Comparison of ENCODE assay signal across 9 cellular contexts in genomic region chr12:11228268-11228879, GRCh38. TPM values are rescaled to one million over a fixed set of nuclear protein-coding genes. Genes with fewer than 3 reads are reported as not detected.
DNase-seq lines count a peak whose midpoint lies in the region; TF ChIP-seq lines count a peak whose summit lies in the region.
"Had no signal": no experiment of that assay in that cellular context is flagged by ENCODE, and none has a peak within 500 bp of the region (broad histone marks: within the 10 kb centered on the region; RNA-seq: fewer than 3 reads in every experiment).

No MANE protein-coding gene starts in this region.

- H4K20me1 ChIP-seq in GM23248 (ENCODE audit: insufficient read depth) (no peaks in the 10 kb centered on the region), smooth muscle cell (ENCODE audit: low read depth) (no peaks in the 10 kb centered on the region)
- H4K20me1 ChIP-seq: BLaER1 had no signal

- peak; percentile 1 for DNase-seq in NCI-H1436 (lab: John Stamatoyannopoulos, UW)
- DNase-seq in NCI-H1436 treated with DMSO at 0.1 percent for 48 hours (lab: John Stamatoyannopoulos, UW) = no peak
- DNase-seq in GM23248 = peak; percentile 65
- DNase-seq in NCI-H146 treated with DMSO at 0.1 percent for 48 hours (lab: John Stamatoyannopoulos, UW; ENCODE audit: unreplicated experiment) = peak; percentile 38
- DNase-seq in activated CD4-positive, alpha-beta T cell treated with anti-CD3 and anti-CD28 coated beads, Interleukin-2, amount 50 U/mL, for 1 hour = peak; percentile 1
- peak; percentile 5 for DNase-seq in globus pallidus (ENCODE audit: low spot score)
- DNase-seq in smooth muscle cell (lab: John Stamatoyannopoulos, UW; ENCODE audit: unreplicated experiment) = no peak
- DNase-seq in cerebellar nuclear complex (lab: John Stamatoyannopoulos, UW) = no peak

- H3K4me1 ChIP-seq in GM23248 (ENCODE audit: insufficient read depth) = no peaks in the 10 kb centered on the region
- no peaks in the 10 kb centered on the region for H3K4me1 ChIP-seq in smooth muscle cell (ENCODE audit: low read depth)
- H3K4me1 ChIP-seq: BLaER1 had no signal

- H3K79me2 ChIP-seq in GM23248 (ENCODE audit: insufficient read depth) = no peaks in the 10 kb centered on the region
- H3K79me2 ChIP-seq in smooth muscle cell (ENCODE audit: low read depth) = no peaks in the 10 kb centered on the region

- H3K4me2 ChIP-seq in GM23248 (ENCODE audit: unreplicated experiment) (no peak overlapping the region), smooth muscle cell (no peak overlapping the region)
- H3K4me2 ChIP-seq: BLaER1 had no signal

- no peaks in the 10 kb centered on the region for H3K9me3 ChIP-seq in GM23248 (ENCODE audit: low read depth)
- no peaks in the 10 kb centered on the region for H3K9me3 ChIP-seq in smooth muscle cell (replicated peaks; ENCODE audit: low read depth)
- H3K9me3 ChIP-seq: BLaER1 had no signal

- in situ Hi-C loops in GM23248 (cut with MboI) = no loop called here

- WGBS in GM23248 (ENCODE audit: low coverage in 1 of 2, low lambda C conversion rate in 2 of 2, missing lambda C conversion rate in 2 of 2), 2 experiments = 31 to 33% methylated on average over 5 of the region's 5 CpGs
- WGBS in smooth muscle cell (ENCODE audit: low lambda C conversion rate) = 44% methylated on average over 5 of the region's 5 CpGs

- H2AFZ ChIP-seq in GM23248 (no peak overlapping the region), smooth muscle cell (ENCODE audit: low read depth) (no peak overlapping the region)

- H3K9ac ChIP-seq in GM23248 (no peak overlapping the region), smooth muscle cell (ENCODE audit: low read depth) (no peak overlapping the region)
- H3K9ac ChIP-seq: BLaER1 had no signal

- peak; percentile 51 for TF ChIP-seq CTCF in smooth muscle cell (IDR thresholded peaks at IDR 0.05; ENCODE audit: borderline replicate concordance, insufficient read depth, poor library complexity, severe bottlenecking)

- H3K9me2 ChIP-seq in GM23248 (ENCODE audit: insufficient read depth) = no peaks in the 10 kb centered on the region

- H3K4me3 ChIP-seq in GM23248 (no peak overlapping the region), smooth muscle cell (no peak overlapping the region)
- H3K4me3 ChIP-seq: BLaER1 had no signal

- no peaks in the 10 kb centered on the region for H3F3A ChIP-seq in GM23248 (ENCODE audit: insufficient read depth)
- H3F3A ChIP-seq in smooth muscle cell (ENCODE audit: low read depth) = no peaks in the 10 kb centered on the region

- H3K27ac ChIP-seq in GM23248 (no peak overlapping the region), smooth muscle cell (ENCODE audit: low read depth) (no peak overlapping the region)
- H3K27ac ChIP-seq: BLaER1 had no signal

- H3K27me3 ChIP-seq in GM23248 (replicated peaks; ENCODE audit: insufficient read depth) (no peaks in the 10 kb centered on the region), smooth muscle cell (ENCODE audit: low read depth) (no peaks in the 10 kb centered on the region)
- H3K27me3 ChIP-seq: BLaER1 had no signal

- H3K36me3 ChIP-seq in GM23248 (ENCODE audit: low read depth) (no peaks in the 10 kb centered on the region), smooth muscle cell (ENCODE audit: low read depth) (no peaks in the 10 kb centered on the region)
- H3K36me3 ChIP-seq: BLaER1 had no signal

RNA-seq across cellular contexts. Expression of gene PRB3, which starts 41.1 kb away (rescaled TPM):
- total RNA-seq in GM23248 (2014; rRNA removed; shearing (Covaris generic)) = not detected in 2 replicates
- polyA plus RNA-seq in GM23248 (2016; fragmentation: Nextera tagmentation; extraction: Ambion mirVana) = not detected in 2 replicates
- not detected in 2 replicates for total RNA-seq in smooth muscle cell
- 0.19 and 0.43 TPM in 2 replicates for polyA plus RNA-seq in smooth muscle cell

RNA-seq across cellular contexts. Expression of gene TAS2R42, which starts 41.6 kb away (rescaled TPM):
- not detected in 2 replicates for total RNA-seq in GM23248 (2014; rRNA removed; shearing (Covaris generic))
- polyA plus RNA-seq in GM23248 (2016; fragmentation: Nextera tagmentation; extraction: Ambion mirVana) = not detected in 2 replicates
- not detected in 2 replicates for total RNA-seq in smooth muscle cell
- polyA plus RNA-seq in smooth muscle cell = not detected in 2 replicates

RNA-seq across cellular contexts. Expression of gene SMIM10L1, which starts 57.4 kb away (rescaled TPM):
- total RNA-seq in GM23248 (2014; rRNA removed; shearing (Covaris generic)) = 6.2 and 10.2 TPM in 2 replicates
- polyA plus RNA-seq in GM23248 (2016; fragmentation: Nextera tagmentation; extraction: Ambion mirVana) = 15.8 and 16.6 TPM in 2 replicates
- total RNA-seq in smooth muscle cell = 9.5 and 10.7 TPM in 2 replicates
- 9.4 and 11.1 TPM in 2 replicates for polyA plus RNA-seq in smooth muscle cell

Comparison
In these comparisons a context has a peak if more than half of its experiments do, and no peak if none do; other contexts are left out.
1. DNase-seq: peak in NCI-H1436 (single experiment), GM23248 (single experiment), NCI-H146 treated with DMSO at 0.1 percent for 48 hours (single experiment), activated CD4-positive, alpha-beta T cell treated with anti-CD3 and anti-CD28 coated beads, Interleukin-2, amount 50 U/mL, for 1 hour (single experiment) and globus pallidus (single experiment); none in NCI-H1436 treated with DMSO at 0.1 percent for 48 hours (single experiment), smooth muscle cell (single experiment) and cerebellar nuclear complex (0 of 2).